ENCODE assay signal across 10 cellular contexts in the genomic region with DNA sequence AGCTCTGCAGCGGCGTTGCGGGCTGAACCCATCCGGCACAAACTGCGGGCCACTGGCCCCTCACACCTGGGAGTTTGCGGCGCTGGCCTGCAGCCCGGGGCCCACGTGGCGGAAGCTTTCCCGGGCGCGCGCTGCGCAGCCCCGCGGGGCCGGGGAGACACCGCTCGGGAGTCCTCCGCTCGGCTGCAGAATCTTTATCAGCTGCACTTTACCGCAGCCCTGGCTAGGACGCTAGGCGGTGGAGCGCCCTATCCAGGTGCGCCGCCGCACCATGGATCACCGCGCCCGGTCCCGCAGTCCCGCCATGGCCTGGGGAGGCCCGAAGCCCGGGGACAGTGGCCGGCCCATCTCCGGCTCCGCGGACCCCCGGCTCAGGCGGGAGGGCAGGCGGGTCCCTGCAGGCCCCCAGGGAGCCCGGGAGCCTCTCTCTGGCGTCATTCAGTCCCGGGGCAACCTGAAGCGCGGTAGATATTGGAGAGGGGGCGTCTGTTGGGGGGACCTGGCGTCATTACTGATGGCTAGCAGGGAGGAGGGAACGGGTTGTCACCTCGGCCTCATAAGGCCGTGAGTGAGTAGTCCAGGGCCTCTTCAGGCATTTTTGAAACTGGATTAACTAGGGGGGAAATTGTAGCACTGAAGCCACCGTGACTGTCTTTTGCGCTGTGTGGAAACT. TPM values are rescaled to one million over a fixed set of nuclear protein-coding genes. Genes with fewer than 3 reads are reported as not detected.
A peak's percentile ranks its signal among the peaks of the same experiment; 100 is the strongest.
DNase-seq lines count a peak whose midpoint lies in the region; ATAC-seq, FAIRE-seq and TF ChIP-seq lines count a peak whose summit lies in the region.
"Had no signal": no experiment of that assay in that cellular context is flagged by ENCODE, and none has a peak within 500 bp of the region (broad histone marks: within the 10 kb centered on the region; RNA-seq: fewer than 3 reads in every experiment).

No MANE protein-coding gene starts in this region.

- H3K4me3 ChIP-seq in mesodermal cell (ENCODE audit: extremely low read depth, insufficient read depth, low read length, poor library complexity, severe bottlenecking): peak overlapping the region; percentile 21

- no peak for ATAC-seq in activated naive CD8-positive, alpha-beta T cell treated with anti-CD3 and anti-CD28 coated beads, Interleukin-2, amount 50 U/mL, for 24 hours
- ATAC-seq in GM21390 (IDR thresholded peaks at IDR 0.05; ENCODE audit: unreplicated experiment) (no peak), GM18868 (IDR thresholded peaks at IDR 0.05; ENCODE audit: unreplicated experiment) (no peak)

- no peak overlapping the region for H3K27ac ChIP-seq in mesodermal cell (ENCODE audit: low read depth, low read length, severe bottlenecking)

- peaks cover 9% of the 10 kb centered on the region for H3K4me1 ChIP-seq in mesodermal cell (ENCODE audit: control insufficient read depth, insufficient read depth, low read length, poor library complexity, severe bottlenecking)

- H3K36me3 ChIP-seq in mesodermal cell (ENCODE audit: control insufficient read depth, insufficient read depth, low read length): no peaks in the 10 kb centered on the region

- no peaks in the 10 kb centered on the region for H3K9me3 ChIP-seq in mesodermal cell (ENCODE audit: control insufficient read depth, low read length)

- peak; percentile 36 for DNase-seq in stimulated activated CD4-positive, alpha-beta T cell treated with anti-CD3 and anti-CD28 coated beads, Interleukin-15, amount 100 ng/mL, for 24 hours
- no peak for DNase-seq in stimulated activated CD4-positive, alpha-beta T cell treated with anti-CD3 and anti-CD28 coated beads, Interleukin-4, amount 100 ng/mL, for 24 hours
- DNase-seq in activated naive CD8-positive, alpha-beta T cell treated with anti-CD3 and anti-CD28 coated beads, Interleukin-2, amount 50 U/mL, for 24 hours: peak; percentile 15
- DNase-seq in GM12891 (ENCODE audit: insufficient read length, low spot score): no peak
- DNase-seq in D341Med (ENCODE audit: low spot score): no peak
- DNase-seq: amniotic stem cell, NCI-H146 had no signal

- no peaks in the 10 kb centered on the region for H3K9me3 Mint-ChIP-seq in activated naive CD8-positive, alpha-beta T cell treated with anti-CD3 and anti-CD28 coated beads, Interleukin-2, amount 50 U/mL, for 24 hours

- WGBS in mesodermal cell (ENCODE audit: insufficient coverage in 2 of 2), 2 experiments: 0 to 4% methylated on average over 51 to 52 of the region's 55 CpGs

- no peak for TF ChIP-seq POLR2A in GM12891 (IDR thresholded peaks at IDR 0.05; ENCODE audit: low read depth, low read length)

- H3K36me3 Mint-ChIP-seq in activated naive CD8-positive, alpha-beta T cell treated with anti-CD3 and anti-CD28 coated beads, Interleukin-2, amount 50 U/mL, for 24 hours (ENCODE audit: low read depth): no peaks in the 10 kb centered on the region

- no peak overlapping the region for H3K27ac Mint-ChIP-seq in activated naive CD8-positive, alpha-beta T cell treated with anti-CD3 and anti-CD28 coated beads, Interleukin-2, amount 50 U/mL, for 24 hours

- peak overlapping the region; percentile 50 for H3K4me3 Mint-ChIP-seq in activated naive CD8-positive, alpha-beta T cell treated with anti-CD3 and anti-CD28 coated beads, Interleukin-2, amount 50 U/mL, for 24 hours

- peaks cover 90% of the 10 kb centered on the region for H3K27me3 Mint-ChIP-seq in activated naive CD8-positive, alpha-beta T cell treated with anti-CD3 and anti-CD28 coated beads, Interleukin-2, amount 50 U/mL, for 24 hours

- no peak for FAIRE-seq in GM12891 (lab: Jason Lieb, UNC)

- H3K4me1 Mint-ChIP-seq in activated naive CD8-positive, alpha-beta T cell treated with anti-CD3 and anti-CD28 coated beads, Interleukin-2, amount 50 U/mL, for 24 hours: peaks cover 29% of the 10 kb centered on the region

TF ChIP-seq in GM12891, 5 proteins besides CTCF, POLR2A, EP300 and RAD21:
- TF ChIP-seq TAF1 (IDR thresholded peaks at IDR 0.05; ENCODE audit: low read depth, low read length): no peak
- TF ChIP-seq SPI1 (IDR thresholded peaks at IDR 0.05; ENCODE audit: low read depth, low read length): no peak
- no peak for TF ChIP-seq POLR2AphosphoS5 (IDR thresholded peaks at IDR 0.05; ENCODE audit: low read depth, low read length)
- TF ChIP-seq POU2F2 (IDR thresholded peaks at IDR 0.05; ENCODE audit: low read depth, low read length): no peak
- TF ChIP-seq PAX5 (IDR thresholded peaks at IDR 0.05; ENCODE audit: insufficient read depth, low read length, severe bottlenecking): no peak

RNA-seq across cellular contexts. Expression of a gene that starts 5.7 kb away (rescaled TPM):
- polyA plus RNA-seq in mesodermal cell (2013, experiment 1 of 2): not detected
- polyA plus RNA-seq in mesodermal cell (2013, experiment 2 of 2): not detected
- polyA plus RNA-seq in GM12891 (2012; ENCODE audit: low read depth, missing spikeins): not detected

RNA-seq across cellular contexts. Expression of a gene that starts 49.9 kb away (rescaled TPM):
- polyA plus RNA-seq in mesodermal cell (2013, experiment 1 of 2): not detected
- not detected for polyA plus RNA-seq in mesodermal cell (2013, experiment 2 of 2)
- polyA plus RNA-seq in GM12891 (2012; ENCODE audit: low read depth, missing spikeins): not detected

Comparison
In these comparisons a context has a peak if more than half of its experiments do, and no peak if none do; other contexts are left out.
1. DNase-seq: peak in stimulated activated CD4-positive, alpha-beta T cell treated with anti-CD3 and anti-CD28 coated beads, Interleukin-15, amount 100 ng/mL, for 24 hours (single experiment) and activated naive CD8-positive, alpha-beta T cell treated with anti-CD3 and anti-CD28 coated beads, Interleukin-2, amount 50 U/mL, for 24 hours (single experiment); none in stimulated activated CD4-positive, alpha-beta T cell treated with anti-CD3 and anti-CD28 coated beads, Interleukin-4, amount 100 ng/mL, for 24 hours (single experiment), GM12891 (single experiment) and D341Med (single experiment).